In genomic region chr11:119091966-119092879, GRCh38 we compare ENCODE assay signal across 9 cellular contexts. TPM values are rescaled to one million over a fixed set of nuclear protein-coding genes. Genes with fewer than 3 reads are reported as not detected.
DNase-seq lines count a peak whose midpoint lies in the region; ATAC-seq and TF ChIP-seq lines count a peak whose summit lies in the region.
"Had no signal": no experiment of that assay in that cellular context is flagged by ENCODE, and none has a peak within 500 bp of the region (broad histone marks: within the 10 kb centered on the region; RNA-seq: fewer than 3 reads in every experiment).

No MANE protein-coding gene starts in this region.

- TF ChIP-seq CTCF in cardiac muscle cell (IDR thresholded peaks at IDR 0.05; ENCODE audit: low read depth, low read length) (no peak), Panc1 (IDR thresholded peaks at IDR 0.05) (no peak)

- in situ Hi-C loops in Panc1 (cut with HindIII; ENCODE audit: low pct_unique_long_range_greater_than_20kb, low sequenced_read_pairs), result no loop called here

- H3K36me3 ChIP-seq in cardiac muscle cell (peaks cover 20% of the 10 kb centered on the region), Panc1 (ENCODE audit: control insufficient read depth, insufficient read depth, low read length) (peaks cover 6% of the 10 kb centered on the region), endocrine pancreas (ENCODE audit: control insufficient read depth, insufficient read depth, low read length) (no peaks in the 10 kb centered on the region)

- H3K4me1 ChIP-seq in cardiac muscle cell (ENCODE audit: low read depth) (peaks cover 10% of the 10 kb centered on the region), Panc1 (ENCODE audit: control insufficient read depth, insufficient read depth, low read length) (peaks cover 18% of the 10 kb centered on the region), endocrine pancreas (ENCODE audit: control insufficient read depth, insufficient read depth, low read length) (no peaks in the 10 kb centered on the region)

- H3K9me3 ChIP-seq in cardiac muscle cell (ENCODE audit: low read depth) (no peaks in the 10 kb centered on the region), Panc1 (ENCODE audit: control insufficient read depth, insufficient read depth, low read depth, low read length) (no peaks in the 10 kb centered on the region), endocrine pancreas (ENCODE audit: control insufficient read depth, low read length) (no peaks in the 10 kb centered on the region)

- peak overlapping the region; percentile 95 for H3K9ac ChIP-seq in endocrine pancreas (ENCODE audit: control insufficient read depth, insufficient read depth, low read length)

- no TSS peak for BruUV-seq in Panc1 (replicated peaks; lab: Mats Ljungman, UMichigan)

- H3K27ac ChIP-seq in cardiac muscle cell (no peak overlapping the region), Panc1 (ENCODE audit: low read length) (peak overlapping the region; percentile 84), substantia nigra (ENCODE audit: low read depth, low read length, poor library complexity, severe bottlenecking) (peak overlapping the region; percentile 92)

- ATAC-seq in Right ventricle myocardium inferior, result no peak
- no peak for ATAC-seq in Panc1
- no peak for ATAC-seq in GM21825 (IDR thresholded peaks at IDR 0.05; ENCODE audit: unreplicated experiment)

- POLR2A ChIA-PET in Panc1 (lab: Charles Lee), result interaction anchor here (0.6 kb wide), 2 partner anchors 10 to 15 kb away, joined by 4 to 5 read pairs; partner anchors contain the start of gene DPAGT1

- H3K27me3 ChIP-seq in cardiac muscle cell, result no peaks in the 10 kb centered on the region
- no peaks in the 10 kb centered on the region for H3K27me3 ChIP-seq in Panc1 (ENCODE audit: control insufficient read depth, insufficient read depth, low read length)
- H3K27me3 ChIP-seq in endocrine pancreas (ENCODE audit: control insufficient read depth, insufficient read depth, low read length), result no peaks in the 10 kb centered on the region

- DNase-seq in cardiac muscle cell (ENCODE audit: low read depth in 1 of 2, low spot score in 1 of 2) (peak in 1 of 2 donors; percentile 4), Right ventricle myocardium inferior (ENCODE audit: missing footprints) (no peak), Panc1 (ENCODE audit: low read depth, low spot score) (no peak), substantia nigra (lab: John Stamatoyannopoulos, UW) (peak in 1 of 49 donors; percentile 24), GM03348 (ENCODE audit: low spot score) (no peak), NCI-H2227 (lab: John Stamatoyannopoulos, UW; ENCODE audit: unreplicated experiment) (no peak)
- DNase-seq: activated effector memory CD4-positive, alpha-beta T cell treated with Interleukin-2 at 50 U/mL for 16 hours had no signal

- intact Hi-C loops in Right ventricle myocardium inferior (cut with DNase I), result no loop called here
- intact Hi-C loops in Panc1 (cut with micrococcal nuclease; ENCODE audit: unreplicated experiment), result no loop called here

- CTCF ChIA-PET in Panc1 (lab: Charles Lee), result no interaction called here

- H3K4me3 ChIP-seq in cardiac muscle cell, result peak overlapping the region; percentile 74
- peak overlapping the region; percentile 81 to 94 for H3K4me3 ChIP-seq in Panc1 (ENCODE audit: low read depth in 2 of 2, low read length in 2 of 2)
- no peak overlapping the region for H3K4me3 ChIP-seq in endocrine pancreas (ENCODE audit: control insufficient read depth, insufficient read depth, low read length)

RNA-seq across cellular contexts. Expression of gene HMBS, which starts 7.5 kb away (rescaled TPM):
- total RNA-seq in cardiac muscle cell (9.6 and 17.2 TPM in 2 replicates), Right ventricle myocardium inferior (22.8 TPM), Panc1 (2021; ENCODE audit: unreplicated experiment) (61.6 TPM)
- 55.2 and 92.9 TPM in 2 replicates for polyA plus RNA-seq in cardiac muscle cell
- polyA plus RNA-seq in Panc1 (2012; ENCODE audit: insufficient read length), result 55.6 TPM

RNA-seq across cellular contexts. Expression of gene DPAGT1, which starts 9.4 kb away (rescaled TPM):
- total RNA-seq in cardiac muscle cell, result 31.4 and 36.0 TPM in 2 replicates
- 57.9 and 77.3 TPM in 2 replicates for polyA plus RNA-seq in cardiac muscle cell
- 21.1 TPM for total RNA-seq in Right ventricle myocardium inferior
- total RNA-seq in Panc1 (2021; ENCODE audit: unreplicated experiment), result 72.1 TPM
- polyA plus RNA-seq in Panc1 (2012; ENCODE audit: insufficient read length), result 63.4 TPM

RNA-seq across cellular contexts. Expression of gene C2CD2L, which starts 14.9 kb away (rescaled TPM):
- 16.4 and 20.8 TPM in 2 replicates for total RNA-seq in cardiac muscle cell
- 11.1 and 14.8 TPM in 2 replicates for polyA plus RNA-seq in cardiac muscle cell
- total RNA-seq in Right ventricle myocardium inferior, result 11.8 TPM
- total RNA-seq in Panc1 (2021; ENCODE audit: unreplicated experiment), result 10.1 TPM
- polyA plus RNA-seq in Panc1 (2012; ENCODE audit: insufficient read length), result 11.3 TPM

RNA-seq across cellular contexts. Expression of gene VPS11, which starts 24.6 kb away (rescaled TPM):
- total RNA-seq in cardiac muscle cell (22.1 and 34.1 TPM in 2 replicates), Right ventricle myocardium inferior (19.3 TPM), Panc1 (2021; ENCODE audit: unreplicated experiment) (28.2 TPM)
- 22.3 and 23.7 TPM in 2 replicates for polyA plus RNA-seq in cardiac muscle cell
- 28.5 TPM for polyA plus RNA-seq in Panc1 (2012; ENCODE audit: insufficient read length)

RNA-seq across cellular contexts. Expression of gene HINFP, which starts 29.2 kb away (rescaled TPM):
- total RNA-seq in cardiac muscle cell (21.6 and 28.2 TPM in 2 replicates), Right ventricle myocardium inferior (13.0 TPM), Panc1 (2021; ENCODE audit: unreplicated experiment) (52.7 TPM)
- 33.2 and 34.1 TPM in 2 replicates for polyA plus RNA-seq in cardiac muscle cell
- polyA plus RNA-seq in Panc1 (2012; ENCODE audit: insufficient read length), result 34.0 TPM
